8 cellular contexts compared by ENCODE assay signal in the genomic region with DNA sequence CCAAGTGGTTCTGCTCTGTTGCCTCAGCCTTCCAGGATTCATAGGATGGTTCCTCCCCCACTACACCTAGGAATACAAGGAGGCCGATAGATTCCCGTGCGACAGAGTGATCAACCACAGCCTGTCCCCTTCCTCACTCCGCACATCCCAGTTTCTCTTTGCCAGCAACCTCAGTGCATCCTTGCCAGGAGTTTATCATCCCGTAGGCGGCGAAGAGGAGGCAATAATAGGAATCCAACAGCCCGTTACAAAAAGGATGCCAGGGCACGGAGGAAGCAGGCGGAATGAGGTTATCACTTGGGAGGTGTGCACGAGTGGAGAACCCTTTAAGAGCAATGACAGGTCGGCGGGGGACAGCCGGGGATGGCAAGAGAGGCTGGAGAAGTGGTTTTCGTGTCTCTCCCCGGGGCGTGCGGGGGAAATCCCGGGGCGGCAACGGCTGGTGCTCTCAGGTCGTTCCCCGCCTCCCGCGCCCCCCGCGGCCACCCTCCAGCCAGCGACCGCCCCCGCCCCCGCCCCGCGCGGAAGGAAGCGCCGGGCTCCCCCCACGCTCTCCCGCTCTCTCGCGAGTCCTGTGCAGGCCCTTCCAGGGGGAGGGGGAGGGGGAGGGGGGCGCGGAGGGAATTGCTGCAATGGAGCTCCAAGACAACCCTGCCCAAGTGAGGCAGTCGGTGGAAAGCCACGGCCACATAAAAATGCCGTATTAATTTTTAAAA. TPM values are rescaled to one million over a fixed set of nuclear protein-coding genes. Genes with fewer than 3 reads are reported as not detected.
DNase-seq lines count a peak whose midpoint lies in the region; ATAC-seq, FAIRE-seq and TF ChIP-seq lines count a peak whose summit lies in the region.

No MANE protein-coding gene starts in this region.

- H3K4me3 ChIP-seq in A549 = peak overlapping the region; percentile 79
- peak overlapping the region; percentile 74 for H3K4me3 ChIP-seq in ectodermal cell (ENCODE audit: insufficient read depth, low read depth, low read length)

- CTCF ChIA-PET in A549 (lab: Yijun Ruan, JAX) = no interaction called here
- CTCF ChIA-PET in activated CD4-positive, alpha-beta memory T cell treated with anti-CD3 and anti-CD28 coated beads, Interleukin-2, amount 10 ng/mL, durations not matched to agents 7 days and 5 days (lab: Charles Lee) = interaction anchor here (1.0 to 1.1 kb wide), 3 partner anchors 159 to 177 kb away, joined by 3 to 4 read pairs (median 3); no protein-coding TSS in a partner anchor

- DNase-seq in A549 (ENCODE audit: low read depth in 1 of 2, low spot score in 1 of 2) (peak; percentile 11 to 44), NCI-H2171 treated with DMSO at 0.1 percent for 48 hours (lab: John Stamatoyannopoulos, UW) (peak; percentile 57), lung microvascular endothelial cell (ENCODE audit: low read depth in 2 of 2) (peak; percentile 57 to 70)
- DNase-seq in activated CD4-positive, alpha-beta memory T cell treated with anti-CD3 and anti-CD28 coated beads, Interleukin-2, amount 10 ng/mL, durations not matched to agents 7 days and 5 days = peak; percentile 58
- peak; percentile 41 for DNase-seq in stimulated activated CD8-positive, alpha-beta memory T cell treated with anti-CD3 and anti-CD28 coated beads, Interleukin-12 subunit alpha, Interleukin-12 subunit beta, amount 100 ng/mL, for 1 hour (ENCODE audit: low read depth)

- peak overlapping the region; percentile 98 for H3K4me3 Mint-ChIP-seq in activated CD4-positive, alpha-beta memory T cell treated with anti-CD3 and anti-CD28 coated beads, Interleukin-2, amount 10 ng/mL, durations not matched to agents 7 days and 5 days

- H3K4me1 ChIP-seq in A549 (peaks cover 55% of the 10 kb centered on the region), ectodermal cell (ENCODE audit: control insufficient read depth, insufficient read depth, low read length) (peaks cover 14% of the 10 kb centered on the region)

- TF ChIP-seq CTCF in A549 (IDR thresholded peaks at IDR 0.05) = no peak

- H3K4me2 ChIP-seq in A549 = peak overlapping the region; percentile 87

- peak overlapping the region; percentile 91 to 99 for H3K27ac ChIP-seq in A549
- no peak overlapping the region for H3K27ac ChIP-seq in ectodermal cell (ENCODE audit: insufficient read depth, low read depth, low read length, poor library complexity, severe bottlenecking)

- no peaks in the 10 kb centered on the region for H3K9me3 Mint-ChIP-seq in activated CD4-positive, alpha-beta memory T cell treated with anti-CD3 and anti-CD28 coated beads, Interleukin-2, amount 10 ng/mL, durations not matched to agents 7 days and 5 days

- peaks cover 20% of the 10 kb centered on the region for H3K36me3 Mint-ChIP-seq in activated CD4-positive, alpha-beta memory T cell treated with anti-CD3 and anti-CD28 coated beads, Interleukin-2, amount 10 ng/mL, durations not matched to agents 7 days and 5 days (ENCODE audit: low read depth)

- peak overlapping the region; percentile 76 for H3K27ac Mint-ChIP-seq in activated CD4-positive, alpha-beta memory T cell treated with anti-CD3 and anti-CD28 coated beads, Interleukin-2, amount 10 ng/mL, durations not matched to agents 7 days and 5 days

- no peak for TF ChIP-seq EP300 in A549 (IDR thresholded peaks at IDR 0.05)

- no peak for TF ChIP-seq POLR2A in A549 (IDR thresholded peaks at IDR 0.05; ENCODE audit: low read length)

- peaks cover 51% of the 10 kb centered on the region for H3K4me1 Mint-ChIP-seq in activated CD4-positive, alpha-beta memory T cell treated with anti-CD3 and anti-CD28 coated beads, Interleukin-2, amount 10 ng/mL, durations not matched to agents 7 days and 5 days

- POLR2A ChIA-PET in A549 (lab: Yijun Ruan, JAX) = interaction anchor here (0.6 to 2.7 kb wide), 3 partner anchors 11 to 305 kb away, joined by 3 to 12 read pairs (median 10); no protein-coding TSS in a partner anchor
- POLR2A ChIA-PET in activated CD4-positive, alpha-beta memory T cell treated with anti-CD3 and anti-CD28 coated beads, Interleukin-2, amount 10 ng/mL, durations not matched to agents 7 days and 5 days (lab: Charles Lee) = interaction anchor here (1.0 to 3.3 kb wide), 8 partner anchors 8 to 325 kb away, joined by 3 to 46 read pairs (median 10); no protein-coding TSS in a partner anchor

- ATAC-seq in A549 (peak; percentile 1; a peak in 3 of 6 replicates), GM18511 (IDR thresholded peaks at IDR 0.05; ENCODE audit: unreplicated experiment) (peak; percentile 12), GM21825 (IDR thresholded peaks at IDR 0.05; ENCODE audit: unreplicated experiment) (no peak)

- FAIRE-seq in A549 (lab: Jason Lieb, UNC) = no peak

- no peaks in the 10 kb centered on the region for H3K36me3 ChIP-seq in ectodermal cell (ENCODE audit: control insufficient read depth, insufficient read depth, low read length)

- 3% methylated on average over 18 of the region's 45 CpGs for WGBS in A549 (ENCODE audit: missing lambda C conversion rate)
- WGBS in ectodermal cell, 2 experiments = 1% methylated on average over 31 to 45 of the region's 45 CpGs

- no peaks in the 10 kb centered on the region for H3K9me3 ChIP-seq in A549
- H3K9me3 ChIP-seq in ectodermal cell (ENCODE audit: control insufficient read depth, low read length) = no peaks in the 10 kb centered on the region

- H3K27me3 ChIP-seq in ectodermal cell (ENCODE audit: control insufficient read depth, insufficient read depth, low read length, poor library complexity, severe bottlenecking) = peaks cover 21% of the 10 kb centered on the region

- TF ChIP-seq RAD21 in A549 (conservative IDR thresholded peaks at IDR 0.05 in 1 of 2, IDR thresholded peaks at IDR 0.05 in 1 of 2) = 0 out of 5 replicates have a peak, but pooled peaks of 1 of the 2 experiments have one; percentile 12

- H3K27me3 Mint-ChIP-seq in activated CD4-positive, alpha-beta memory T cell treated with anti-CD3 and anti-CD28 coated beads, Interleukin-2, amount 10 ng/mL, durations not matched to agents 7 days and 5 days = peaks cover 8% of the 10 kb centered on the region

TF ChIP-seq in A549, 52 proteins besides CTCF, POLR2A, EP300 and RAD21:
- 0 out of 3 replicates have a peak, but pooled peaks have one; percentile 1 for TF ChIP-seq SMC3 (IDR thresholded peaks at IDR 0.05)
- no peak for TF ChIP-seq HDAC2 (IDR thresholded peaks at IDR 0.05)
- TF ChIP-seq, protein P1, sequence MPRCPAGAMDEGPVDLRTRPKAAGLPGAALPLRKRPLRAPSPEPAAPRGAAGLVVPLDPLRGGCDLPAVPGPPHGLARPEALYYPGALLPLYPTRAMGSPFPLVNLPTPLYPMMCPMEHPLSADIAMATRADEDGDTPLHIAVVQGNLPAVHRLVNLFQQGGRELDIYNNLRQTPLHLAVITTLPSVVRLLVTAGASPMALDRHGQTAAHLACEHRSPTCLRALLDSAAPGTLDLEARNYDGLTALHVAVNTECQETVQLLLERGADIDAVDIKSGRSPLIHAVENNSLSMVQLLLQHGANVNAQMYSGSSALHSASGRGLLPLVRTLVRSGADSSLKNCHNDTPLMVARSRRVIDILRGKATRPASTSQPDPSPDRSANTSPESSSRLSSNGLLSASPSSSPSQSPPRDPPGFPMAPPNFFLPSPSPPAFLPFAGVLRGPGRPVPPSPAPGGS (IDR thresholded peaks at IDR 0.05) = no peak
- peak; percentile 11; the same call in 1 of the 2 replicates for TF ChIP-seq GATA3 (IDR thresholded peaks at IDR 0.05; ENCODE audit: borderline replicate concordance)
- TF ChIP-seq, protein P2, sequence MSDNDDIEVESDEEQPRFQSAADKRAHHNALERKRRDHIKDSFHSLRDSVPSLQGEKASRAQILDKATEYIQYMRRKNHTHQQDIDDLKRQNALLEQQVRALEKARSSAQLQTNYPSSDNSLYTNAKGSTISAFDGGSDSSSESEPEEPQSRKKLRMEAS (IDR thresholded peaks at IDR 0.05) = 0 out of 2 replicates have a peak, but pooled peaks have one; percentile 23

RNA-seq across cellular contexts. Expression of a gene that starts 1.6 kb away (rescaled TPM):
- 33.7 and 42.4 TPM in 2 replicates for polyA plus RNA-seq in A549 (2011; rRNA removed)
- polyA plus RNA-seq in A549 (2012; cell fraction: cytosol; rRNA removed) = 7.4 and 9.1 TPM in 2 replicates
- polyA plus RNA-seq in A549 (2012; cell fraction: nucleus; rRNA removed) = 5.6 and 7.0 TPM in 2 replicates
- 19.5 to 25.8 TPM (median 21.4 TPM) in 3 replicates for polyA plus RNA-seq in A549 (2017; fragmentation: RNase III; extraction: RNeasy Plus Mini Kit Qiagen cat#74134 plus additional on column Dnase treatment)
- 36.3 and 46.9 TPM in 2 replicates for polyA minus RNA-seq in A549 (2011; rRNA and poly(A)+ RNA removed)
- 10 to 100 TPM; 45.5 to 48.6 TPM for total RNA-seq in activated CD4-positive, alpha-beta memory T cell treated with anti-CD3 and anti-CD28 coated beads, Interleukin-2, amount 10 ng/mL, durations not matched to agents 7 days and 5 days
- 32.8 TPM for polyA plus RNA-seq in ectodermal cell (2013, experiment 1 of 4)
- 35.5 TPM for polyA plus RNA-seq in ectodermal cell (2013, experiment 2 of 4)
- polyA plus RNA-seq in ectodermal cell (2013, experiment 3 of 4) = 24.5 TPM
- polyA plus RNA-seq in ectodermal cell (2013, experiment 4 of 4) = 29.3 TPM
- total RNA-seq in lung microvascular endothelial cell = 36.2 and 48.8 TPM in 2 replicates
